Comparison of ENCODE assay signal across 31 cellular contexts in the genomic region with DNA sequence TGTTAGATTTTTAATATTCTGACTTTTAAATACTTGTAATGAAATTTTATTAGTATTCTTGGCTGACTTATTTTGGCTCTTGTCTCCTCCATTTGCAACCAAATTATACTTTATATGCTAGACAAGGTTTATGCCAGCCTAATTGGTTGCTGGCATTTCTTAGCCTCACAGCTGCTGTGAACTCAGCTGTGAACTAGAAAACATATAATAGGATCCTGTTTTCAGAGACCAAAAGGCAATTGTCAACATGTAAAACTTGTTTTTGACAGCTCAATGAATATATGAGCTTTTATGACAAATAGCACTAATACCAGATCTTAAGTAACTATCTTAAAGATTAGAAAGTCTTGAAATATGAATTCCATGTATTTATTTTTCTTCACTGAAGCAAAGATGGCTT. TPM values are rescaled to one million over a fixed set of nuclear protein-coding genes. Genes with fewer than 3 reads are reported as not detected.
A peak's percentile ranks its signal among the peaks of the same experiment; 100 is the strongest.
DNase-seq lines count a peak whose midpoint lies in the region; FAIRE-seq and TF ChIP-seq lines count a peak whose summit lies in the region.
"Had no signal": no experiment of that assay in that cellular context is flagged by ENCODE, and none has a peak within 500 bp of the region (broad histone marks: within the 10 kb centered on the region; RNA-seq: fewer than 3 reads in every experiment).

No MANE protein-coding gene starts in this region.

- no peaks in the 10 kb centered on the region for H3K9me3 Mint-ChIP-seq in nephron
- H3K9me3 Mint-ChIP-seq: activated CD4-positive, alpha-beta T cell treated with anti-CD3 and anti-CD28 coated beads, Interleukin-2, amount 10 ng/mL, durations not matched to agents 7 days and 5 days; effector memory CD8-positive, alpha-beta T cell; GM23338; IgD-negative memory B cell had no signal

- in situ Hi-C loops in G401 (cut with HindIII; ENCODE audit: low sequenced_read_pairs) = no loop called here

- H3K27ac Mint-ChIP-seq in nephron = peak overlapping the region; percentile 67 to 69 (median 67)
- H3K27ac Mint-ChIP-seq: CD14-positive monocyte, GM23338, IgD-negative memory B cell had no signal

- intact Hi-C loops in dorsolateral prefrontal cortex (cut with DNase I) = loop anchor here (2.0 kb wide), 1 partner anchor 25 kb away; a partner anchor contains a TSS

- H3K27me3 ChIP-seq in dorsolateral prefrontal cortex = no peaks in the 10 kb centered on the region
- H3K27me3 ChIP-seq: heart left ventricle, vagina had no signal

- peaks cover 45% of the 10 kb centered on the region for H3K4me1 Mint-ChIP-seq in nephron

- no peak for FAIRE-seq in HTR-8/SVneo (lab: Jason Lieb, UNC)
- FAIRE-seq: D721Med had no signal

- H3K27ac ChIP-seq in dorsolateral prefrontal cortex = peak overlapping the region; percentile 22 to 98 (median 89)
- H3K27ac ChIP-seq: coronary artery, heart left ventricle, prostate gland, vagina, VCaP had no signal

- no peaks in the 10 kb centered on the region for H3K27me3 Mint-ChIP-seq in nephron (ENCODE audit: low read depth)
- H3K27me3 Mint-ChIP-seq: activated CD4-positive, alpha-beta T cell treated with anti-CD3 and anti-CD28 coated beads, Interleukin-2, amount 10 ng/mL, durations not matched to agents 7 days and 5 days; effector memory CD8-positive, alpha-beta T cell; IgD-negative memory B cell had no signal

- DNase-seq in G401 (ENCODE audit: low spot score) (peak; percentile 21), NCI-H1694 (lab: John Stamatoyannopoulos, UW) (peak; percentile 10), dorsolateral prefrontal cortex (no peak), KG1 (lab: John Stamatoyannopoulos, UW) (no peak), HT-29 (ENCODE audit: low spot score) (no peak), HTR-8/SVneo (ENCODE audit: insufficient read length, low spot score) (no peak), A172 (ENCODE audit: low spot score) (no peak)
- DNase-seq: activated CD4-positive, alpha-beta T cell treated with anti-CD3 and anti-CD28 coated beads, Interleukin-2, amount 10 ng/mL, durations not matched to agents 7 days and 5 days; activated CD8-positive, alpha-beta memory T cell treated with anti-CD3 and anti-CD28 coated beads, Interleukin-2, amount 50 U/mL, for 48 hours; activated naive CD4-positive, alpha-beta T cell treated with anti-CD3 and anti-CD28 coated beads, Interleukin-2, amount 50 U/mL, for 16 hours; effector memory CD8-positive, alpha-beta T cell; erythroblast; heart left ventricle; left cardiac atrium; mammary epithelial cell; NCI-H1092 treated with DMSO at 0.1 percent for 48 hours; NCI-H2029 treated with DMSO at 0.1 percent for 48 hours; NCI-H345; NCI-H82; stimulated activated naive CD4-positive, alpha-beta T cell; T-helper 9 cell had no signal

- TF ChIP-seq CTCF in dorsolateral prefrontal cortex (IDR thresholded peaks at IDR 0.05 in 54 of 56, conservative IDR thresholded peaks at IDR 0.05 in 2 of 56; ENCODE audit: low read depth in 1 of 56, partially characterized antibody in 56 of 56) (peak in 3 of 56 donors; percentile 11 to 12 (median 11)), nephron (IDR thresholded peaks at IDR 0.05; ENCODE audit: unreplicated experiment in 3 of 3) (no peak)

- H3K4me3 Mint-ChIP-seq in nephron = peak overlapping the region in 1 of 3 experiments; percentile 14
- H3K4me3 Mint-ChIP-seq: activated CD4-positive, alpha-beta T cell treated with anti-CD3 and anti-CD28 coated beads, Interleukin-2, amount 10 ng/mL, durations not matched to agents 7 days and 5 days; CD14-positive monocyte; effector memory CD8-positive, alpha-beta T cell; GM23338 had no signal

- H3K4me3 ChIP-seq in dorsolateral prefrontal cortex = peak overlapping the region in 40 of 59 donors; percentile 0 to 52 (median 26)
- H3K4me3 ChIP-seq: coronary artery, GM12878, GM23338, heart left ventricle, prostate gland, vagina had no signal

- H3K36me3 Mint-ChIP-seq in nephron (ENCODE audit: low read depth) = peaks cover 12% of the 10 kb centered on the region

RNA-seq across cellular contexts. Expression of a gene that starts 25.9 kb away (rescaled TPM):
- 37.9 and 62.8 TPM in 2 replicates for total RNA-seq in G401 (2014; rRNA removed; shearing (Covaris generic))
- total RNA-seq in dorsolateral prefrontal cortex = 100 to 1,000 TPM in 44 of 120 experiments, 10 to 100 TPM in 76; 68.8 to 125 (median 95.8) TPM
- total RNA-seq in HT-29 (2014; rRNA removed; shearing (Covaris generic)) = 14.9 and 15.4 TPM in 2 replicates
- 64.6 and 76.3 TPM in 2 replicates for total RNA-seq in A172 (2014; rRNA removed; shearing (Covaris generic))

Comparison
In these comparisons a context has a peak if more than half of its experiments do, and no peak if none do; other contexts are left out.
1. DNase-seq: peak in G401 (single experiment) and NCI-H1694 (single experiment); none in dorsolateral prefrontal cortex (0 of 10), KG1 (single experiment), HT-29 (single experiment), HTR-8/SVneo (single experiment) and A172 (single experiment).